In the genomic region with DNA sequence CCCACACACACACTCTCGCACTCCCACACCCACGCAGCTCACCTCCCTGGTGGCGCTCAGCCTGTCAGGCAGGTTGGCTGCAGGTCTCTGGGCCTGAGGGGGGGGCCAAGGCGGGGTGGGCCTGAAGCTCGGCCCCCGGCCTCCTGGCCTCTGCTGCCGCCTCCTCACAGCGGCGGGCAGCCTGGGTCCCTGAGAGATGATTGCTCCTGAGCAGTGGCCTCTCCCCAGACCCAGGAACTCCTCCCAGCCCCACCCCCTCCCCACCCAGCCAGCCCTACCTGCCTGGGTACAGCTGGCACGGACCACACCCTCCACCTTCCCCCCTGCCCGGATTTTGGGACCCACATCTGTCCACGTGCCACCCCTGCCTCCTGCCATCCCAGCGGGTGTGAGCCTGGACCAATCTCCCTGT, we compare ENCODE assay signal across 2 cellular contexts.
TF ChIP-seq lines count a peak whose summit lies in the region.

No MANE protein-coding gene starts in this region.

TF ChIP-seq in IMR-90, 13 proteins besides CTCF, POLR2A, EP300 and RAD21:
- no peak for TF ChIP-seq NFE2L2 (IDR thresholded peaks at IDR 0.05; ENCODE audit: low read depth, low read length)
- no peak for TF ChIP-seq CEBPB (IDR thresholded peaks at IDR 0.05; ENCODE audit: low read depth, low read length)
- TF ChIP-seq SMC3 (IDR thresholded peaks at IDR 0.05; ENCODE audit: low read depth, low read length): no peak
- TF ChIP-seq RFX5 (IDR thresholded peaks at IDR 0.05; ENCODE audit: low read depth, low read length): no peak
- no peak for TF ChIP-seq FOS (IDR thresholded peaks at IDR 0.05; ENCODE audit: low read depth, low read length)
- TF ChIP-seq USF2 (IDR thresholded peaks at IDR 0.05; ENCODE audit: low read depth, low read length): no peak
- no peak for TF ChIP-seq MXI1 (IDR thresholded peaks at IDR 0.05; ENCODE audit: borderline replicate concordance, low read depth, low read length)
- no peak for TF ChIP-seq CHD1 (IDR thresholded peaks at IDR 0.05; ENCODE audit: low read depth, low read length)
- no peak for TF ChIP-seq BHLHE40 (IDR thresholded peaks at IDR 0.05; ENCODE audit: low read depth, low read length)
- TF ChIP-seq MAFK (IDR thresholded peaks at IDR 0.05; ENCODE audit: low read depth, low read length): no peak
- TF ChIP-seq, protein P1, sequence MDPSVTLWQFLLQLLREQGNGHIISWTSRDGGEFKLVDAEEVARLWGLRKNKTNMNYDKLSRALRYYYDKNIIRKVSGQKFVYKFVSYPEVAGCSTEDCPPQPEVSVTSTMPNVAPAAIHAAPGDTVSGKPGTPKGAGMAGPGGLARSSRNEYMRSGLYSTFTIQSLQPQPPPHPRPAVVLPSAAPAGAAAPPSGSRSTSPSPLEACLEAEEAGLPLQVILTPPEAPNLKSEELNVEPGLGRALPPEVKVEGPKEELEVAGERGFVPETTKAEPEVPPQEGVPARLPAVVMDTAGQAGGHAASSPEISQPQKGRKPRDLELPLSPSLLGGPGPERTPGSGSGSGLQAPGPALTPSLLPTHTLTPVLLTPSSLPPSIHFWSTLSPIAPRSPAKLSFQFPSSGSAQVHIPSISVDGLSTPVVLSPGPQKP (IDR thresholded peaks at IDR 0.05; ENCODE audit: borderline replicate concordance, low read depth, low read length): no peak
- no peak for TF ChIP-seq MAZ (IDR thresholded peaks at IDR 0.05; ENCODE audit: borderline replicate concordance, low read depth, low read length)
- no peak for TF ChIP-seq RCOR1 (IDR thresholded peaks at IDR 0.05; ENCODE audit: insufficient replicate concordance, low read length)
TF ChIP-seq in IMR-90: peak in this region for 0.

TF ChIP-seq in WTC11, 78 proteins besides CTCF, POLR2A, EP300 and RAD21:
- no peak for TF ChIP-seq ZBTB21 (CRISPR knock-in tag; IDR thresholded peaks at IDR 0.05; ENCODE audit: borderline replicate concordance)
- no peak for TF ChIP-seq ZNF532 (CRISPR knock-in tag; IDR thresholded peaks at IDR 0.05; ENCODE audit: borderline replicate concordance)
- TF ChIP-seq, protein P2, sequence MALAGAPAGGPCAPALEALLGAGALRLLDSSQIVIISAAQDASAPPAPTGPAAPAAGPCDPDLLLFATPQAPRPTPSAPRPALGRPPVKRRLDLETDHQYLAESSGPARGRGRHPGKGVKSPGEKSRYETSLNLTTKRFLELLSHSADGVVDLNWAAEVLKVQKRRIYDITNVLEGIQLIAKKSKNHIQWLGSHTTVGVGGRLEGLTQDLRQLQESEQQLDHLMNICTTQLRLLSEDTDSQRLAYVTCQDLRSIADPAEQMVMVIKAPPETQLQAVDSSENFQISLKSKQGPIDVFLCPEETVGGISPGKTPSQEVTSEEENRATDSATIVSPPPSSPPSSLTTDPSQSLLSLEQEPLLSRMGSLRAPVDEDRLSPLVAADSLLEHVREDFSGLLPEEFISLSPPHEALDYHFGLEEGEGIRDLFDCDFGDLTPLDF (CRISPR knock-in tag; IDR thresholded peaks at IDR 0.05): no peak
- no peak for TF ChIP-seq NFE2L1 (CRISPR knock-in tag; IDR thresholded peaks at IDR 0.05)
- no peak for TF ChIP-seq IRF2 (CRISPR knock-in tag; IDR thresholded peaks at IDR 0.05; ENCODE audit: borderline replicate concordance, low read depth)
- TF ChIP-seq ZNF317 (CRISPR knock-in tag; IDR thresholded peaks at IDR 0.05; ENCODE audit: borderline replicate concordance, low read depth): no peak
- TF ChIP-seq ZNF423 (CRISPR knock-in tag; IDR thresholded peaks at IDR 0.05): no peak
- no peak for TF ChIP-seq SP1 (CRISPR knock-in tag; conservative IDR thresholded peaks at IDR 0.05)
